28 cellular contexts compared by ENCODE assay signal in genomic region chr5:132996307-132996706, GRCh38.
"Had no signal": no experiment of that assay in that cellular context is flagged by ENCODE, and none has a peak within 500 bp of the region (broad histone marks: within the 10 kb centered on the region; RNA-seq: fewer than 3 reads in every experiment).

No MANE protein-coding gene starts in this region.

- DNase-seq: activated CD4-positive, alpha-beta memory T cell treated with anti-CD3 and anti-CD28 coated beads, Interleukin-2, amount 10 ng/mL, durations not matched to agents 7 days and 5 days; activated CD4-positive, alpha-beta T cell treated with anti-CD3 and anti-CD28 coated beads for 1 hour; activated CD4-positive, alpha-beta T cell treated with anti-CD3 and anti-CD28 coated beads for 4 hours; activated CD4-positive, alpha-beta T cell treated with anti-CD3 and anti-CD28 coated beads, Interleukin-2, amount 10 ng/mL, durations not matched to agents 7 days and 5 days; activated CD4-positive, alpha-beta T cell treated with anti-CD3 and anti-CD28 coated beads, Interleukin-2, amount 50 U/mL, for 4 hours; activated CD8-positive, alpha-beta memory T cell treated with anti-CD3 and anti-CD28 coated beads, Interleukin-2, amount 50 U/mL, for 48 hours; activated gamma-delta T cell; activated naive CD4-positive, alpha-beta T cell; activated naive CD4-positive, alpha-beta T cell treated with anti-CD3 and anti-CD28 coated beads, Interleukin-2, amount 10 ng/mL, durations not matched to agents 7 days and 5 days; activated naive CD8-positive, alpha-beta T cell treated with anti-CD3 and anti-CD28 coated beads, Interleukin-2, amount 10 ng/mL, durations not matched to agents 7 days and 5 days; activated T-cell treated with anti-CD3 and anti-CD28 coated beads for 4 hours; activated T-cell treated with anti-CD3 and anti-CD28 coated beads, Interleukin-2, amount 50 U/mL, for 24 hours; activated T-cell treated with anti-CD3 and anti-CD28 coated beads, Interleukin-2, amount 50 U/mL, for 72 hours; caudate nucleus; cerebellar nuclear complex; dorsolateral prefrontal cortex; effector memory CD4-positive, alpha-beta T cell; endodermal cell; foreskin fibroblast; T-helper 2 cell had no signal

- H3K9me3 ChIP-seq: ascending aorta, breast epithelium had no signal

- H3K4me3 ChIP-seq: ascending aorta, breast epithelium, coronary artery, dorsolateral prefrontal cortex had no signal

- H3K4me3 Mint-ChIP-seq: activated CD4-positive, alpha-beta memory T cell treated with anti-CD3 and anti-CD28 coated beads, Interleukin-2, amount 10 ng/mL, durations not matched to agents 7 days and 5 days; activated CD4-positive, alpha-beta T cell treated with anti-CD3 and anti-CD28 coated beads, Interleukin-2, amount 10 ng/mL, durations not matched to agents 7 days and 5 days; activated naive CD4-positive, alpha-beta T cell treated with anti-CD3 and anti-CD28 coated beads, Interleukin-2, amount 10 ng/mL, durations not matched to agents 7 days and 5 days; activated naive CD8-positive, alpha-beta T cell treated with anti-CD3 and anti-CD28 coated beads, Interleukin-2, amount 10 ng/mL, durations not matched to agents 7 days and 5 days; activated T-cell treated with anti-CD3 and anti-CD28 coated beads, Interleukin-2, amount 50 U/mL, for 24 hours; activated T-cell treated with anti-CD3 and anti-CD28 coated beads, Interleukin-2, amount 50 U/mL, for 72 hours; brain; dendritic cell treated with granulocyte-macrophage colony-stimulating factor and Interleukin-4, amounts not matched to agents 40 ng/mL and 50 ng/mL, for 4 days; endodermal cell; WTC11 had no signal

- H3K27me3 ChIP-seq: ascending aorta, breast epithelium, dorsolateral prefrontal cortex had no signal

- H3K27me3 Mint-ChIP-seq: activated CD4-positive, alpha-beta memory T cell treated with anti-CD3 and anti-CD28 coated beads, Interleukin-2, amount 10 ng/mL, durations not matched to agents 7 days and 5 days; activated CD4-positive, alpha-beta T cell treated with anti-CD3 and anti-CD28 coated beads, Interleukin-2, amount 10 ng/mL, durations not matched to agents 7 days and 5 days; activated naive CD4-positive, alpha-beta T cell treated with anti-CD3 and anti-CD28 coated beads, Interleukin-2, amount 10 ng/mL, durations not matched to agents 7 days and 5 days; activated naive CD8-positive, alpha-beta T cell treated with anti-CD3 and anti-CD28 coated beads, Interleukin-2, amount 10 ng/mL, durations not matched to agents 7 days and 5 days; activated T-cell treated with anti-CD3 and anti-CD28 coated beads, Interleukin-2, amount 50 U/mL, for 24 hours; brain; dendritic cell treated with granulocyte-macrophage colony-stimulating factor and Interleukin-4, amounts not matched to agents 40 ng/mL and 50 ng/mL, for 4 days had no signal

- H3K36me3 Mint-ChIP-seq: activated naive CD4-positive, alpha-beta T cell treated with anti-CD3 and anti-CD28 coated beads, Interleukin-2, amount 50 U/mL, for 72 hours had no signal

- ATAC-seq: activated naive CD4-positive, alpha-beta T cell treated with anti-CD3 and anti-CD28 coated beads, Interleukin-2, amount 50 U/mL, for 72 hours; activated T-cell treated with anti-CD3 and anti-CD28 coated beads, Interleukin-2, amount 50 U/mL, for 72 hours; esophagus mucosa; WTC11 had no signal

- H3K36me3 ChIP-seq: ascending aorta, breast epithelium had no signal

- H3K27ac Mint-ChIP-seq: activated CD4-positive, alpha-beta memory T cell treated with anti-CD3 and anti-CD28 coated beads, Interleukin-2, amount 10 ng/mL, durations not matched to agents 7 days and 5 days; activated CD4-positive, alpha-beta T cell treated with anti-CD3 and anti-CD28 coated beads, Interleukin-2, amount 10 ng/mL, durations not matched to agents 7 days and 5 days; activated naive CD4-positive, alpha-beta T cell treated with anti-CD3 and anti-CD28 coated beads, Interleukin-2, amount 10 ng/mL, durations not matched to agents 7 days and 5 days; activated naive CD8-positive, alpha-beta T cell treated with anti-CD3 and anti-CD28 coated beads, Interleukin-2, amount 10 ng/mL, durations not matched to agents 7 days and 5 days; activated T-cell treated with anti-CD3 and anti-CD28 coated beads, Interleukin-2, amount 50 U/mL, for 24 hours; activated T-cell treated with anti-CD3 and anti-CD28 coated beads, Interleukin-2, amount 50 U/mL, for 72 hours; brain; dendritic cell treated with granulocyte-macrophage colony-stimulating factor and Interleukin-4, amounts not matched to agents 40 ng/mL and 50 ng/mL, for 4 days; endodermal cell; WTC11 had no signal

- H3K27ac ChIP-seq: ascending aorta, breast epithelium, coronary artery, dorsolateral prefrontal cortex had no signal

- H3K9me3 Mint-ChIP-seq: activated CD4-positive, alpha-beta memory T cell treated with anti-CD3 and anti-CD28 coated beads, Interleukin-2, amount 10 ng/mL, durations not matched to agents 7 days and 5 days; activated CD4-positive, alpha-beta T cell treated with anti-CD3 and anti-CD28 coated beads, Interleukin-2, amount 10 ng/mL, durations not matched to agents 7 days and 5 days; activated naive CD4-positive, alpha-beta T cell treated with anti-CD3 and anti-CD28 coated beads, Interleukin-2, amount 10 ng/mL, durations not matched to agents 7 days and 5 days; activated naive CD4-positive, alpha-beta T cell treated with anti-CD3 and anti-CD28 coated beads, Interleukin-2, amount 50 U/mL, for 72 hours; activated naive CD8-positive, alpha-beta T cell treated with anti-CD3 and anti-CD28 coated beads, Interleukin-2, amount 10 ng/mL, durations not matched to agents 7 days and 5 days; activated T-cell treated with anti-CD3 and anti-CD28 coated beads, Interleukin-2, amount 50 U/mL, for 24 hours; activated T-cell treated with anti-CD3 and anti-CD28 coated beads, Interleukin-2, amount 50 U/mL, for 72 hours; brain; dendritic cell treated with granulocyte-macrophage colony-stimulating factor and Interleukin-4, amounts not matched to agents 40 ng/mL and 50 ng/mL, for 4 days; endodermal cell; WTC11 had no signal

- H3K4me1 ChIP-seq: breast epithelium had no signal

- H3K4me1 Mint-ChIP-seq: activated CD4-positive, alpha-beta memory T cell treated with anti-CD3 and anti-CD28 coated beads, Interleukin-2, amount 10 ng/mL, durations not matched to agents 7 days and 5 days; activated naive CD8-positive, alpha-beta T cell treated with anti-CD3 and anti-CD28 coated beads, Interleukin-2, amount 10 ng/mL, durations not matched to agents 7 days and 5 days; brain; WTC11 had no signal
